1 cellular context compared by ENCODE assay signal in genomic region chr3:196081834-196082470, GRCh38.
A peak's percentile ranks its signal among the peaks of the same experiment; 100 is the strongest.
TF ChIP-seq lines count a peak whose summit lies in the region.

Gene TFRC (minus strand): TSS chr3:196082090. CDS start chr3:196077099, 4,991 bp downstream.

TF ChIP-seq in GM23338, 12 proteins besides CTCF, POLR2A, EP300 and RAD21:
- TF ChIP-seq ZNF462 (CRISPR knock-in tag; IDR thresholded peaks at IDR 0.05) (no peak), ZNF114 (CRISPR knock-in tag; IDR thresholded peaks at IDR 0.05) (no peak), ETS1 (IDR thresholded peaks at IDR 0.05) (peak; percentile 52; the same call in 1 of the 2 replicates), ZNF331 (CRISPR knock-in tag; IDR thresholded peaks at IDR 0.05; ENCODE audit: low read depth) (no peak), POLR2AphosphoS5 (IDR thresholded peaks at IDR 0.05; ENCODE audit: low read depth) (peak; percentile 99), CREB1 (CRISPR knock-in tag; IDR thresholded peaks at IDR 0.05; ENCODE audit: low read depth) (peak; percentile 94), REST (IDR thresholded peaks at IDR 0.05; ENCODE audit: unreplicated experiment) (peak; percentile 1), EZH2 (IDR thresholded peaks at IDR 0.05; ENCODE audit: low read depth, unreplicated experiment) (no peak)
